In the genomic region with DNA sequence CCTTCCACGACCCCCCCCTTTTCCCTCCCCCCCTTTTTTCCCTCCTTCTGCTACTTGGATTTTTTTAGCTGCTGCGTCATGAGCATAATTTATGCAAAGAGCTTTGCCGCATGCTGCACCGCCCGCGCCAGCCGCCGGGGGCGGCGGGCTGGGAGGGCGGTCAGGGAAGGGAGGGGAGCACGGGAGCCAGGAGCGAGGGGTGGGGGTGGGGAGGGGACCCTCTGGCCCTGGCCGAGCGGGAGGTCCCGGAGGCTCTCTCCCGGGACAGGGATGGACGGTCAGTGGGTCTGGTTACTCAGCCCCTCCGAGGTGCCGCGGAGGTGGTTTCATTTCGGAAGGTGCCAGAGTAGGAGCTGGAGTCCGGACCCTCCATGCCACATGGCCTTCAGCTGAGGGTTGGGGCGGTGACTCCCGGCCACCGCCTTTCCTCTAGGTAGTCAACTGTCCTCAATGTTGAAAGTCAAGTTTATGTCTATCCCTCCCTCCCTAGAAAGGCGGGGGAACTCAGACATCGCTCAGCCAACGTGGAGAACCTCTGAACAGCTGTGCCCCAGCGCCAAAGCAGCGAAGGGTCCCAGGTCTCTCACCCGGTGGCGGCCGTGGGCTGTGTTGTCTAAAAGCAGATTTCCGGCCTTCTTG, we compare ENCODE assay signal across 8 cellular contexts. TPM values are rescaled to one million over a fixed set of nuclear protein-coding genes. Genes with fewer than 3 reads are reported as not detected.
A peak's percentile ranks its signal among the peaks of the same experiment; 100 is the strongest.
DNase-seq lines count a peak whose midpoint lies in the region; ATAC-seq and TF ChIP-seq lines count a peak whose summit lies in the region.

Gene POU6F1, minus strand, starts transcription at position 95 of the 639 bp plus-strand sequence. CDS start 11,226 bp downstream, outside the sequence.

- peak within 1 kb of the TSS; percentile 90 for H3K18ac ChIP-seq in IMR-90 (ENCODE audit: low read depth, low read length)

- H2AK5ac ChIP-seq in IMR-90 (ENCODE audit: low read depth, low read length), result peak within 1 kb of the TSS; percentile 87

- TF ChIP-seq RAD21 in IMR-90 (IDR thresholded peaks at IDR 0.05; ENCODE audit: low read length), result no peak; the same call in 1 of the 2 replicates

- peak within 1 kb of the TSS; percentile 94 for H3K14ac ChIP-seq in IMR-90 (replicated peaks; ENCODE audit: low read depth, low read length)

- H3K56ac ChIP-seq in IMR-90 (ENCODE audit: extremely low read depth, insufficient read depth, low read length), result peak within 1 kb of the TSS; percentile 57

- H3K79me1 ChIP-seq in IMR-90 (ENCODE audit: low read depth in 1 of 2, low read length in 2 of 2), result peaks cover 14 to 27% of the 10 kb centered on the region in 2 experiments; a peak in 3 of 4 replicates

- peak within 1 kb of the TSS; percentile 92 for H4K91ac ChIP-seq in IMR-90 (ENCODE audit: insufficient read depth, low read depth, low read length)

- dilution Hi-C loops in IMR-90 (cut with HindIII; ENCODE audit: low sequenced_read_pairs, unreplicated experiment), result no loop called here

- TF ChIP-seq CTCF in IMR-90 (conservative IDR thresholded peaks at IDR 0.05; ENCODE audit: low read depth, low read length) (peak; percentile 51), nephron progenitor cell (IDR thresholded peaks at IDR 0.05) (peak; percentile 59)

- H3K27me3 Mint-ChIP-seq in nephron progenitor cell (ENCODE audit: low read depth, poor library complexity), result peaks cover 14% of the 10 kb centered on the region
- no peaks in the 10 kb centered on the region for H3K27me3 Mint-ChIP-seq in stimulated activated naive CD8-positive, alpha-beta T cell treated with anti-CD3 and anti-CD28 coated beads, Interleukin-15, amount 100 ng/mL, for 72 hours

- H2BK20ac ChIP-seq in IMR-90 (ENCODE audit: low read depth, low read length), result peak within 1 kb of the TSS; percentile 84

- H3K9me3 Mint-ChIP-seq in nephron progenitor cell, result no peaks in the 10 kb centered on the region
- no peaks in the 10 kb centered on the region for H3K9me3 Mint-ChIP-seq in stimulated activated naive CD8-positive, alpha-beta T cell treated with anti-CD3 and anti-CD28 coated beads, Interleukin-15, amount 100 ng/mL, for 72 hours

- in situ Hi-C loops in IMR-90 (cut with MboI; ENCODE audit: low sequenced_read_pairs), result no loop called here

- H3K4me2 ChIP-seq in IMR-90 (ENCODE audit: low read depth, low read length), result peak within 1 kb of the TSS; percentile 98

- H2AK9ac ChIP-seq in IMR-90 (replicated peaks; ENCODE audit: low read depth, low read length, poor library complexity), result peak within 1 kb of the TSS; percentile 93

- intact Hi-C loops in IMR-90 (cut with micrococcal nuclease), result no loop called here

- H3K27ac Mint-ChIP-seq in nephron progenitor cell, result no peak within 1 kb of the TSS
- H3K27ac Mint-ChIP-seq in stimulated activated naive CD8-positive, alpha-beta T cell treated with anti-CD3 and anti-CD28 coated beads, Interleukin-15, amount 100 ng/mL, for 72 hours, result peak within 1 kb of the TSS; percentile 95 to 99

- H3K4ac ChIP-seq in IMR-90 (ENCODE audit: low read depth, low read length), result peak within 1 kb of the TSS; percentile 97

- peak within 1 kb of the TSS; percentile 92 for H2BK120ac ChIP-seq in IMR-90 (ENCODE audit: low read depth, low read length)

- POLR2A ChIA-PET in IMR-90 (lab: Charles Lee; ENCODE audit: unreplicated experiment), result interaction anchor here (0.6 to 0.7 kb wide), 4 partner anchors 10 to 431 kb away, joined by 3 to 14 read pairs (median 4); partner anchors contain the start of gene DAZAP2

- H2AFZ ChIP-seq in IMR-90 (replicated peaks; ENCODE audit: low read length, poor library complexity), result peak within 1 kb of the TSS; percentile 98

- ATAC-seq in GM21423 (IDR thresholded peaks at IDR 0.05; ENCODE audit: unreplicated experiment) (peak; percentile 63), IMR-90 (ENCODE audit: low read depth) (peak; percentile 92)
- peak; percentile 89 for ATAC-seq in stimulated activated naive CD8-positive, alpha-beta T cell treated with anti-CD3 and anti-CD28 coated beads, Interleukin-15, amount 100 ng/mL, for 72 hours

- H3K9ac ChIP-seq in IMR-90 (ENCODE audit: low read depth, low read length), result peak within 1 kb of the TSS; percentile 85

- H3K23ac ChIP-seq in IMR-90 (ENCODE audit: low read depth, low read length), result peak within 1 kb of the TSS; percentile 96

- peak within 1 kb of the TSS; percentile 85 for H2BK5ac ChIP-seq in IMR-90 (ENCODE audit: low read depth, low read length, poor library complexity, severe bottlenecking)

- 0 out of 2 replicates have a peak, but pooled peaks cover 1% of the 10 kb centered on the region for H3K36me3 ChIP-seq in IMR-90 (ENCODE audit: control insufficient read depth, insufficient read depth, low read length)

- no peaks in the 10 kb centered on the region for H4K20me1 ChIP-seq in IMR-90 (ENCODE audit: insufficient read depth, low read length)

- H3K4me1 Mint-ChIP-seq in nephron progenitor cell, result peaks cover 14% of the 10 kb centered on the region
- peaks cover 20% of the 10 kb centered on the region for H3K4me1 Mint-ChIP-seq in stimulated activated naive CD8-positive, alpha-beta T cell treated with anti-CD3 and anti-CD28 coated beads, Interleukin-15, amount 100 ng/mL, for 72 hours

- peak within 1 kb of the TSS; percentile 95 to 98 for H4K8ac ChIP-seq in IMR-90 (ENCODE audit: low read depth in 2 of 2, low read length in 2 of 2)

- DNase-seq in DMS 273 treated with DMSO at 0.1 percent for 48 hours (lab: John Stamatoyannopoulos, UW), result peak; percentile 17
- peak; percentile 76 for DNase-seq in IMR-90
- DNase-seq in RKO (ENCODE audit: low spot score), result peak; percentile 91
- peak; percentile 70 for DNase-seq in activated effector memory CD4-positive, alpha-beta T cell treated with Interleukin-2 at 50 U/mL for 16 hours
- peak; percentile 64 for DNase-seq in fibroblast of the conjunctiva (ENCODE audit: low read depth)
- peak; percentile 69 for DNase-seq in nephron progenitor cell
- peak; percentile 62 to 72 for DNase-seq in stimulated activated naive CD8-positive, alpha-beta T cell treated with anti-CD3 and anti-CD28 coated beads, Interleukin-15, amount 100 ng/mL, for 72 hours

- no peaks in the 10 kb centered on the region for H3K27me3 ChIP-seq in IMR-90 (ENCODE audit: control insufficient read depth, insufficient read depth, low read length)

- no peaks in the 10 kb centered on the region for H3K9me3 ChIP-seq in IMR-90 (ENCODE audit: control insufficient read depth, insufficient read depth, low read length)

- BruUV-seq in IMR-90 (replicated peaks; lab: Mats Ljungman, UMichigan), result no TSS peak

- H3K4me1 ChIP-seq in IMR-90 (ENCODE audit: control insufficient read depth, insufficient read depth, low read length), result peaks cover 4% of the 10 kb centered on the region

- WGBS in IMR-90 (ENCODE audit: extremely low coverage in 2 of 2, insufficient read length in 1 of 2), 2 experiments, result 13% methylated on average over 9 of the region's 35 CpGs; no CpG with 5 or more reads in 1 of the 2 experiments

- H4K5ac ChIP-seq in IMR-90 (ENCODE audit: low read depth, low read length), result peak within 1 kb of the TSS; percentile 74

- peak; percentile 61; the same call in 1 of the 2 replicates for TF ChIP-seq POLR2A in IMR-90 (IDR thresholded peaks at IDR 0.05; ENCODE audit: low read depth, low read length)

- H3K4me3 Mint-ChIP-seq in nephron progenitor cell, result peak within 1 kb of the TSS; percentile 82
- H3K4me3 Mint-ChIP-seq in stimulated activated naive CD8-positive, alpha-beta T cell treated with anti-CD3 and anti-CD28 coated beads, Interleukin-15, amount 100 ng/mL, for 72 hours, result peak within 1 kb of the TSS; percentile 79 to 89

- peaks cover 9% of the 10 kb centered on the region for H3K9me1 ChIP-seq in IMR-90 (ENCODE audit: insufficient read depth, low read length)

- H3K27ac ChIP-seq in IMR-90 (ENCODE audit: insufficient read depth, low read length), result peak within 1 kb of the TSS; percentile 83

- H2BK15ac ChIP-seq in IMR-90 (ENCODE audit: low read depth, low read length), result peak within 1 kb of the TSS; percentile 87; the same call in 2 of the 3 replicates

- H3K4me3 ChIP-seq in IMR-90 (ENCODE audit: insufficient read depth, low read depth, low read length), result peak within 1 kb of the TSS; percentile 77

- CTCF ChIA-PET in IMR-90 (lab: Yijun Ruan, JAX), result interaction anchor here (0.6 kb wide), 1 partner anchor 120 kb away, joined by 3 read pairs; no protein-coding TSS in a partner anchor

- H3K36me3 Mint-ChIP-seq in nephron progenitor cell (ENCODE audit: low read depth), result no peaks in the 10 kb centered on the region

TF ChIP-seq in IMR-90, 13 proteins besides CTCF, POLR2A, EP300 and RAD21:
- TF ChIP-seq RCOR1 (IDR thresholded peaks at IDR 0.05; ENCODE audit: insufficient replicate concordance, low read length) (no peak), FOS (IDR thresholded peaks at IDR 0.05; ENCODE audit: low read depth, low read length) (0 out of 2 replicates have a peak, but pooled peaks have one; percentile 4), MAZ (IDR thresholded peaks at IDR 0.05; ENCODE audit: borderline replicate concordance, low read depth, low read length) (peak; percentile 92), MXI1 (IDR thresholded peaks at IDR 0.05; ENCODE audit: borderline replicate concordance, low read depth, low read length) (peak; percentile 83; the same call in 1 of the 2 replicates), BHLHE40 (IDR thresholded peaks at IDR 0.05; ENCODE audit: low read depth, low read length) (peak; percentile 78), CEBPB (IDR thresholded peaks at IDR 0.05; ENCODE audit: low read depth, low read length) (no peak), NFE2L2 (IDR thresholded peaks at IDR 0.05; ENCODE audit: low read depth, low read length) (no peak), SMC3 (IDR thresholded peaks at IDR 0.05; ENCODE audit: low read depth, low read length) (no peak), RFX5 (IDR thresholded peaks at IDR 0.05; ENCODE audit: low read depth, low read length) (no peak), CHD1 (IDR thresholded peaks at IDR 0.05; ENCODE audit: low read depth, low read length) (no peak)
- TF ChIP-seq, protein P1, sequence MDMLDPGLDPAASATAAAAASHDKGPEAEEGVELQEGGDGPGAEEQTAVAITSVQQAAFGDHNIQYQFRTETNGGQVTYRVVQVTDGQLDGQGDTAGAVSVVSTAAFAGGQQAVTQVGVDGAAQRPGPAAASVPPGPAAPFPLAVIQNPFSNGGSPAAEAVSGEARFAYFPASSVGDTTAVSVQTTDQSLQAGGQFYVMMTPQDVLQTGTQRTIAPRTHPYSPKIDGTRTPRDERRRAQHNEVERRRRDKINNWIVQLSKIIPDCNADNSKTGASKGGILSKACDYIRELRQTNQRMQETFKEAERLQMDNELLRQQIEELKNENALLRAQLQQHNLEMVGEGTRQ (IDR thresholded peaks at IDR 0.05; ENCODE audit: low read depth, low read length), result no peak

RNA-seq across cellular contexts. Expression of gene POU6F1, which starts in this region (rescaled TPM):
- 0.90 and 1.9 TPM in 2 replicates for total RNA-seq in IMR-90 (2012; rRNA removed)
- 3.6 and 4.3 TPM in 2 replicates for polyA plus RNA-seq in IMR-90 (2012; rRNA removed)
- polyA plus RNA-seq in IMR-90 (2012; cell fraction: cytosol; rRNA removed), result 2.5 and 3.0 TPM in 2 replicates
- 15.2 TPM in 2 replicates for polyA plus RNA-seq in IMR-90 (2012; cell fraction: nucleus; rRNA removed; ENCODE audit: low replicate concordance)

Comparison
In these comparisons a context has a peak if more than half of its experiments do, and no peak if none do; other contexts are left out.
1. Peak in every context shown above with its lines: DNase-seq, ATAC-seq, H3K4me3 ChIP-seq and H3K27ac ChIP-seq.
2. DNase-seq: peak in every context shown above with its lines; median percentile 91 in RKO; 76 in IMR-90; 70 in activated effector memory CD4-positive, alpha-beta T cell treated with Interleukin-2 at 50 U/mL for 16 hours; 69 in nephron progenitor cell; 67 in stimulated activated naive CD8-positive, alpha-beta T cell treated with anti-CD3 and anti-CD28 coated beads, Interleukin-15, amount 100 ng/mL, for 72 hours; 64 in fibroblast of the conjunctiva; 17 in DMS 273 treated with DMSO at 0.1 percent for 48 hours.